25 cellular contexts compared by ENCODE assay signal in genomic region chr15:44130778-44131177, GRCh38.
DNase-seq lines count a peak whose midpoint lies in the region; ATAC-seq and TF ChIP-seq lines count a peak whose summit lies in the region.
"Had no signal": no experiment of that assay in that cellular context is flagged by ENCODE, and none has a peak within 500 bp of the region (broad histone marks: within the 10 kb centered on the region; RNA-seq: fewer than 3 reads in every experiment).

No MANE protein-coding gene starts in this region.

- H3K27ac Mint-ChIP-seq in HFFc6 = no peak overlapping the region
- no peak overlapping the region for H3K27ac Mint-ChIP-seq in mesothelial cell of epicardium
- H3K27ac Mint-ChIP-seq: activated naive CD4-positive, alpha-beta T cell treated with anti-CD3 and anti-CD28 coated beads, Interleukin-2, amount 50 U/mL, for 24 hours; activated T-helper 17 cell treated with anti-CD3 and anti-CD28 coated beads, Interleukin-2, amount 50 U/mL, for 72 hours; CD4-positive, CD25-positive, alpha-beta regulatory T cell; dendritic cell treated with granulocyte-macrophage colony-stimulating factor and Interleukin-4, amounts not matched to agents 40 ng/mL and 50 ng/mL, for 4 days; nephron had no signal

- no peak for ATAC-seq in HG03139 (IDR thresholded peaks at IDR 0.05; ENCODE audit: unreplicated experiment)
- ATAC-seq: activated T-helper 17 cell treated with anti-CD3 and anti-CD28 coated beads, Interleukin-2, amount 50 U/mL, for 72 hours; heart left ventricle; K562; left cardiac atrium; pancreas had no signal

- no peaks in the 10 kb centered on the region for H3K4me1 Mint-ChIP-seq in HFFc6 (ENCODE audit: low read depth)
- H3K4me1 Mint-ChIP-seq in mesothelial cell of epicardium = no peaks in the 10 kb centered on the region
- H3K4me1 Mint-ChIP-seq: activated naive CD4-positive, alpha-beta T cell treated with anti-CD3 and anti-CD28 coated beads, Interleukin-2, amount 50 U/mL, for 24 hours; activated T-helper 17 cell treated with anti-CD3 and anti-CD28 coated beads, Interleukin-2, amount 50 U/mL, for 72 hours; CD4-positive, CD25-positive, alpha-beta regulatory T cell; nephron had no signal

- no peak overlapping the region for H3K4me3 ChIP-seq in AG09309 (ENCODE audit: control insufficient read depth, low read depth, low read length)
- H3K4me3 ChIP-seq: heart left ventricle, K562, pancreas, right atrium auricular region, testis had no signal

- H3K9me3 Mint-ChIP-seq in HFFc6 (no peaks in the 10 kb centered on the region), mesothelial cell of epicardium (peaks cover 4% of the 10 kb centered on the region)
- H3K9me3 Mint-ChIP-seq: activated naive CD4-positive, alpha-beta T cell treated with anti-CD3 and anti-CD28 coated beads, Interleukin-2, amount 50 U/mL, for 24 hours; activated T-helper 17 cell treated with anti-CD3 and anti-CD28 coated beads, Interleukin-2, amount 50 U/mL, for 72 hours; dendritic cell treated with granulocyte-macrophage colony-stimulating factor and Interleukin-4, amounts not matched to agents 40 ng/mL and 50 ng/mL, for 4 days; nephron had no signal

- TF ChIP-seq CTCF in AG09309 (IDR thresholded peaks at IDR 0.05; ENCODE audit: control insufficient read depth, insufficient read depth, low read depth, low read length, missing control alignments) (peak; percentile 18), HFFc6 (IDR thresholded peaks at IDR 0.05) (peak; percentile 63), VCaP (conservative IDR thresholded peaks at IDR 0.05) (peak; percentile 31; the same call in 1 of the 2 replicates), mesothelial cell of epicardium (IDR thresholded peaks at IDR 0.05; ENCODE audit: unreplicated experiment) (no peak)

- H3K36me3 Mint-ChIP-seq in HFFc6 (ENCODE audit: low read depth) = no peaks in the 10 kb centered on the region
- H3K36me3 Mint-ChIP-seq in mesothelial cell of epicardium = no peaks in the 10 kb centered on the region
- H3K36me3 Mint-ChIP-seq: activated naive CD4-positive, alpha-beta T cell treated with anti-CD3 and anti-CD28 coated beads, Interleukin-2, amount 50 U/mL, for 24 hours; CD4-positive, CD25-positive, alpha-beta regulatory T cell had no signal

- H3K4me3 Mint-ChIP-seq in HFFc6 (no peak overlapping the region), mesothelial cell of epicardium (no peak overlapping the region)
- H3K4me3 Mint-ChIP-seq: activated naive CD4-positive, alpha-beta T cell treated with anti-CD3 and anti-CD28 coated beads, Interleukin-2, amount 50 U/mL, for 24 hours; activated T-helper 17 cell treated with anti-CD3 and anti-CD28 coated beads, Interleukin-2, amount 50 U/mL, for 72 hours; CD4-positive, CD25-positive, alpha-beta regulatory T cell; dendritic cell treated with granulocyte-macrophage colony-stimulating factor and Interleukin-4, amounts not matched to agents 40 ng/mL and 50 ng/mL, for 4 days; nephron had no signal

- peaks cover 2% of the 10 kb centered on the region; the same call in 1 of the 2 replicates for H3K27me3 Mint-ChIP-seq in HFFc6 (ENCODE audit: insufficient read depth)
- no peaks in the 10 kb centered on the region for H3K27me3 Mint-ChIP-seq in mesothelial cell of epicardium (ENCODE audit: low read depth)

- DNase-seq in AG09309 (ENCODE audit: low read depth) (no peak), HFFc6 (no peak), lung microvascular endothelial cell (ENCODE audit: low read depth in 2 of 2) (peak; percentile 3 to 7), iPS-NIHi7 (ENCODE audit: extremely low spot score) (no peak), medulla oblongata (ENCODE audit: extremely low spot score) (no peak), mesothelial cell of epicardium (ENCODE audit: low spot score in 2 of 2, unreplicated experiment in 2 of 2) (no peak)
- DNase-seq: aorta; CD4-positive, CD25-positive, alpha-beta regulatory T cell; heart left ventricle; left cardiac atrium; NCI-H146; NCI-H526 treated with DMSO at 0.1 percent for 48 hours; pancreas; stimulated activated CD4-positive, alpha-beta T cell treated with anti-CD3 and anti-CD28 coated beads, Interleukin-12 subunit alpha, Interleukin-12 subunit beta, amount 100 ng/mL, for 4 hours; stimulated activated CD4-positive, alpha-beta T cell treated with anti-CD3 and anti-CD28 coated beads, Interleukin-4, amount 100 ng/mL, for 4 hours; stimulated activated naive CD4-positive, alpha-beta T cell; testis had no signal

- H3K27ac ChIP-seq in VCaP = no peak overlapping the region
- H3K27ac ChIP-seq: heart left ventricle, pancreas, right atrium auricular region, testis had no signal

Comparison
In these comparisons a context has a peak if more than half of its experiments do, and no peak if none do; other contexts are left out.
1. DNase-seq: peak in lung microvascular endothelial cell (2 of 2); none in AG09309 (single experiment), HFFc6 (single experiment), iPS-NIHi7 (single experiment), medulla oblongata (single experiment) and mesothelial cell of epicardium (0 of 2).